10 cellular contexts compared by ENCODE assay signal in genomic region chr2:109494842-109495241, GRCh38.
"Had no signal": no experiment of that assay in that cellular context is flagged by ENCODE, and none has a peak within 500 bp of the region (broad histone marks: within the 10 kb centered on the region; RNA-seq: fewer than 3 reads in every experiment).

No MANE protein-coding gene starts in this region.

- H3K9me3 ChIP-seq: SJCRH30 had no signal

- H3K27ac ChIP-seq: epithelial cell of prostate, SJCRH30 had no signal

- ATAC-seq: activated CD4-positive, CD25-positive, alpha-beta regulatory T cell treated with anti-CD3 and anti-CD28 coated beads, Interleukin-2, amount 50 U/mL, for 24 hours; effector memory CD8-positive, alpha-beta T cell; stimulated activated effector memory CD8-positive, alpha-beta T cell treated with anti-CD3 and anti-CD28 coated beads, Interleukin-12 subunit alpha, Interleukin-12 subunit beta, amount 100 ng/mL, for 72 hours had no signal

- H3K4me3 ChIP-seq: SJCRH30, skin epidermis had no signal

- H3K36me3 ChIP-seq: SJCRH30 had no signal

- DNase-seq: activated CD4-positive, alpha-beta T cell treated with anti-CD3 and anti-CD28 coated beads, Interleukin-2, amount 50 U/mL, for 4 hours; activated effector memory CD4-positive, alpha-beta T cell treated with anti-CD3 and anti-CD28 coated beads, Interleukin-2, amount 50 U/mL, for 16 hours; activated T-cell treated with anti-CD3 and anti-CD28 coated beads, Interleukin-2, amount 50 U/mL, for 1 hour; cortex of kidney; effector memory CD8-positive, alpha-beta T cell; SJCRH30 had no signal

- H3K27me3 ChIP-seq: SJCRH30 had no signal
